Comparison of ENCODE assay signal across 1 cellular context in genomic region chr10:129459762-129460539, GRCh38.
TF ChIP-seq lines count a peak whose summit lies in the region.

No MANE protein-coding gene starts in this region.

TF ChIP-seq in HepG2, 621 proteins besides CTCF, POLR2A, EP300 and RAD21 (continued from another document):
- no peak for TF ChIP-seq ZNF496 (CRISPR knock-in tag; IDR thresholded peaks at IDR 0.05; ENCODE audit: insufficient replicate concordance)
- peak; percentile 61; the same call in 1 of the 2 replicates for TF ChIP-seq ATF7 (IDR thresholded peaks at IDR 0.05)
- TF ChIP-seq ATF7 (CRISPR knock-in tag; IDR thresholded peaks at IDR 0.05): no peak
- TF ChIP-seq FOXA3 (CRISPR knock-in tag; IDR thresholded peaks at IDR 0.05): 0 out of 2 replicates have a peak, but pooled peaks have one; percentile 27
- no peak for TF ChIP-seq SOX6 (IDR thresholded peaks at IDR 0.05)
- peak; percentile 28; the same call in 1 of the 2 replicates for TF ChIP-seq SOX6 (CRISPR knock-in tag; IDR thresholded peaks at IDR 0.05)
- TF ChIP-seq ZNF556 (CRISPR knock-in tag; IDR thresholded peaks at IDR 0.05; ENCODE audit: borderline replicate concordance): no peak
- TF ChIP-seq CEBPG (CRISPR knock-in tag; IDR thresholded peaks at IDR 0.05): peak; percentile 65; the same call in 1 of the 2 replicates
- peak; percentile 61; the same call in 1 of the 2 replicates for TF ChIP-seq FOSL2 (CRISPR knock-in tag; IDR thresholded peaks at IDR 0.05)
- 0 out of 2 replicates have a peak, but pooled peaks have one; percentile 15 for TF ChIP-seq ZBTB33 (CRISPR knock-in tag; IDR thresholded peaks at IDR 0.05)
- TF ChIP-seq FOXP1 (IDR thresholded peaks at IDR 0.05): no peak
- peak; percentile 37; the same call in 1 of the 2 replicates for TF ChIP-seq FOXP1 (CRISPR knock-in tag; IDR thresholded peaks at IDR 0.05)
- peak; percentile 91 for TF ChIP-seq CEBPB (IDR thresholded peaks at IDR 0.05; ENCODE audit: borderline replicate concordance, low read depth, low read length)
- TF ChIP-seq ZBTB21 (CRISPR knock-in tag; IDR thresholded peaks at IDR 0.05): peak; percentile 43; the same call in 1 of the 2 replicates
- TF ChIP-seq SIX1 (CRISPR knock-in tag; IDR thresholded peaks at IDR 0.05; ENCODE audit: borderline replicate concordance): no peak
- TF ChIP-seq HOXA3 (CRISPR knock-in tag; IDR thresholded peaks at IDR 0.05): peak; percentile 20; the same call in 1 of the 2 replicates
- peak; percentile 73 for TF ChIP-seq CREB1 (IDR thresholded peaks at IDR 0.05)
- no peak for TF ChIP-seq CREB1 (CRISPR knock-in tag; IDR thresholded peaks at IDR 0.05)
- TF ChIP-seq NPAS2 (CRISPR knock-in tag; IDR thresholded peaks at IDR 0.05; ENCODE audit: borderline replicate concordance): no peak
- TF ChIP-seq ZNF768 (CRISPR knock-in tag; IDR thresholded peaks at IDR 0.05): peak; percentile 68; the same call in 1 of the 2 replicates
